Comparison of ENCODE assay signal across 26 cellular contexts in the genomic region with DNA sequence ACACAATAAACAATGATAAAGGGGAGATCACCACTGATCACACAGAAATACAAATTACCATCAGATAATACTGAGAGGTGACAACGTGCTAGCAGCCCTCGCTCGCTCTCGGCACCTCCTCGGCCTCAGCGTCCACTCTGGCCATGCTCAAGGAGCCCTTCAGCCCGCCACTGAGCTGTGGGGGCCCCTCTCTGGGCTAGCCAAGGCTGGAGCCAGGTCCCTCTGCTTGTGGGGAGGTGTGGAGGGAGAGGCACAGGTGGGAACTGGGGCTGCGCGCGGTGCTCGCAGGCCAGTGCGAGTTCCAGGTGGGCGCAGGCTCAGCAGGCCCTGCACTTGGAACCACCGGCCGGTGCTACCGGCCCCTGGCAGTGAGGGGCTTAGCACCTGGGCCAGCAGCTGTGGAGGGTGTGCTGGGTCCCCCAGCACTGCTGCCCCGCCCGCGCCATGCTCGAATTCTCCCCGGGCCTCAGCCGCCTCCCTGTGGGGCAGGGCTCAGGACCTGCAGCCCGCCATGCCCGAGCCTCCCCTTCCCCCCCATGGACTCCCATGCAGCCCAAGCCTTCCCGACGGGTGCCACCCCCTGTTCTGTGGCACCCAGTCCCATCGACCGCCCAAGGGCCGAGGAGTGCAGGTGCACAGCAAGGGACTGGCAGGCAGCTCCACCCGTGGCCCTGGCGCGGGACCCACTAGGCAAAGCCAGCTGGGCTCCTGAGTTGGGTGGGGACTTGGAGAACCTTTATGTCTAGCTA.
"Had no signal": no experiment of that assay in that cellular context is flagged by ENCODE, and none has a peak within 500 bp of the region (broad histone marks: within the 10 kb centered on the region; RNA-seq: fewer than 3 reads in every experiment).

No MANE protein-coding gene starts in this region.

- DNase-seq: activated B cell treated with CpG ODN at 0.5 μM for 24 hours; activated CD4-positive, alpha-beta T cell treated with anti-CD3 and anti-CD28 coated beads for 48 hours; activated CD4-positive, alpha-beta T cell treated with anti-CD3 and anti-CD28 coated beads, Interleukin-2, amount 50 U/mL, for 1 hour; activated CD4-positive, alpha-beta T cell treated with anti-CD3 and anti-CD28 coated beads, Interleukin-2, amount 50 U/mL, for 48 hours; activated CD8-positive, alpha-beta memory T cell treated with anti-CD3 and anti-CD28 coated beads for 24 hours; activated CD8-positive, alpha-beta T cell treated with anti-CD3 and anti-CD28 coated beads for 36 hours; activated effector memory CD4-positive, alpha-beta T cell treated with Interleukin-2 at 50 U/mL for 16 hours; activated naive CD4-positive, alpha-beta T cell; activated naive CD4-positive, alpha-beta T cell treated with anti-CD3 and anti-CD28 coated beads, Interleukin-2, amount 10 ng/mL, durations not matched to agents 7 days and 5 days; activated naive CD8-positive, alpha-beta T cell treated with anti-CD3 and anti-CD28 coated beads, Interleukin-2, amount 10 ng/mL, durations not matched to agents 7 days and 5 days; activated T-cell treated with anti-CD3 and anti-CD28 coated beads, Interleukin-2, amount 50 U/mL, for 4 hours; brain microvascular endothelial cell; cortex of kidney; effector CD8-positive, alpha-beta T cell; foreskin fibroblast; head of caudate nucleus; T-helper 1 cell; T-helper 17 cell; T1000; WERI-Rb-1 had no signal

- H3K27me3 ChIP-seq: brain microvascular endothelial cell had no signal

- H3K4me1 Mint-ChIP-seq: activated B cell treated with CpG ODN at 0.5 μM for 24 hours; activated naive CD4-positive, alpha-beta T cell treated with anti-CD3 and anti-CD28 coated beads, Interleukin-2, amount 10 ng/mL, durations not matched to agents 7 days and 5 days; activated naive CD8-positive, alpha-beta T cell treated with anti-CD3 and anti-CD28 coated beads, Interleukin-2, amount 10 ng/mL, durations not matched to agents 7 days and 5 days; activated T-helper 17 cell treated with anti-CD3 and anti-CD28 coated beads, Interleukin-2, amount 50 U/mL, for 72 hours; central memory CD8-positive, alpha-beta T cell; T-helper 17 cell had no signal

- H3K36me3 Mint-ChIP-seq: activated naive CD4-positive, alpha-beta T cell treated with anti-CD3 and anti-CD28 coated beads, Interleukin-2, amount 10 ng/mL, durations not matched to agents 7 days and 5 days; activated naive CD8-positive, alpha-beta T cell treated with anti-CD3 and anti-CD28 coated beads, Interleukin-2, amount 10 ng/mL, durations not matched to agents 7 days and 5 days had no signal

- H3K4me3 Mint-ChIP-seq: activated B cell treated with CpG ODN at 0.5 μM for 24 hours; activated CD8-positive, alpha-beta T cell treated with anti-CD3 and anti-CD28 coated beads for 36 hours; activated naive CD4-positive, alpha-beta T cell treated with anti-CD3 and anti-CD28 coated beads, Interleukin-2, amount 10 ng/mL, durations not matched to agents 7 days and 5 days; activated naive CD8-positive, alpha-beta T cell treated with anti-CD3 and anti-CD28 coated beads, Interleukin-2, amount 10 ng/mL, durations not matched to agents 7 days and 5 days; activated T-cell treated with anti-CD3 and anti-CD28 coated beads, Interleukin-2, amount 50 U/mL, for 4 hours; activated T-helper 17 cell treated with anti-CD3 and anti-CD28 coated beads, Interleukin-2, amount 50 U/mL, for 72 hours; central memory CD8-positive, alpha-beta T cell; T-helper 17 cell; T-helper 2 cell treated with Interferon-gamma antibody and Interleukin-4, amounts not matched to agents 5 μg/mL and 100 μg/mL, for 36 hours had no signal

- H3K27ac ChIP-seq: brain microvascular endothelial cell, WERI-Rb-1 had no signal

- H3K27ac Mint-ChIP-seq: activated B cell treated with CpG ODN at 0.5 μM for 24 hours; activated CD8-positive, alpha-beta T cell treated with anti-CD3 and anti-CD28 coated beads for 36 hours; activated naive CD4-positive, alpha-beta T cell treated with anti-CD3 and anti-CD28 coated beads, Interleukin-2, amount 10 ng/mL, durations not matched to agents 7 days and 5 days; activated naive CD4-positive, alpha-beta T cell treated with anti-CD3 and anti-CD28 coated beads, Interleukin-2, amount 50 U/mL, for 72 hours; activated naive CD8-positive, alpha-beta T cell treated with anti-CD3 and anti-CD28 coated beads, Interleukin-2, amount 10 ng/mL, durations not matched to agents 7 days and 5 days; activated T-helper 17 cell treated with anti-CD3 and anti-CD28 coated beads, Interleukin-2, amount 50 U/mL, for 72 hours; T-helper 17 cell; T-helper 2 cell treated with Interferon-gamma antibody and Interleukin-4, amounts not matched to agents 5 μg/mL and 100 μg/mL, for 36 hours had no signal

- H3K27me3 Mint-ChIP-seq: activated B cell treated with CpG ODN at 0.5 μM for 24 hours; activated CD8-positive, alpha-beta T cell treated with anti-CD3 and anti-CD28 coated beads for 36 hours; activated naive CD4-positive, alpha-beta T cell treated with anti-CD3 and anti-CD28 coated beads, Interleukin-2, amount 10 ng/mL, durations not matched to agents 7 days and 5 days; activated T-helper 17 cell treated with anti-CD3 and anti-CD28 coated beads, Interleukin-2, amount 50 U/mL, for 72 hours; central memory CD8-positive, alpha-beta T cell; T-helper 17 cell had no signal

- H3K36me3 ChIP-seq: brain microvascular endothelial cell, WERI-Rb-1 had no signal

- ATAC-seq: activated CD4-positive, CD25-positive, alpha-beta regulatory T cell treated with anti-CD3 and anti-CD28 coated beads, Interleukin-2, amount 50 U/mL, for 24 hours; activated CD8-positive, alpha-beta T cell treated with anti-CD3 and anti-CD28 coated beads for 36 hours; activated naive CD4-positive, alpha-beta T cell treated with anti-CD3 and anti-CD28 coated beads, Interleukin-2, amount 50 U/mL, for 72 hours; activated T-cell treated with anti-CD3 and anti-CD28 coated beads, Interleukin-2, amount 50 U/mL, for 4 hours; activated T-helper 17 cell treated with anti-CD3 and anti-CD28 coated beads, Interleukin-2, amount 50 U/mL, for 72 hours; esophagus mucosa; T-helper 17 cell had no signal
